Comparison of ENCODE assay signal across 10 cellular contexts in genomic region chr3:57864853-57865252, GRCh38.
DNase-seq lines count a peak whose midpoint lies in the region; ATAC-seq and TF ChIP-seq lines count a peak whose summit lies in the region.
"Had no signal": no experiment of that assay in that cellular context is flagged by ENCODE, and none has a peak within 500 bp of the region (broad histone marks: within the 10 kb centered on the region; RNA-seq: fewer than 3 reads in every experiment).

No MANE protein-coding gene starts in this region.

- TF ChIP-seq CTCF in epithelial cell of esophagus (IDR thresholded peaks at IDR 0.05; ENCODE audit: insufficient read depth, low read depth, low read length, missing control alignments), result peak; percentile 35

- H3K27ac Mint-ChIP-seq in activated naive CD8-positive, alpha-beta T cell treated with anti-CD3 and anti-CD28 coated beads, Interleukin-2, amount 50 U/mL, for 24 hours, result no peak overlapping the region

- no peaks in the 10 kb centered on the region for H3K4me1 Mint-ChIP-seq in activated naive CD8-positive, alpha-beta T cell treated with anti-CD3 and anti-CD28 coated beads, Interleukin-2, amount 50 U/mL, for 24 hours

- ATAC-seq in GM19324 (IDR thresholded peaks at IDR 0.05; ENCODE audit: low FRiP score, unreplicated experiment) (no peak), esophagus mucosa (no peak)
- no peak for ATAC-seq in activated naive CD8-positive, alpha-beta T cell treated with anti-CD3 and anti-CD28 coated beads, Interleukin-2, amount 50 U/mL, for 24 hours

- H3K9me3 Mint-ChIP-seq in activated naive CD8-positive, alpha-beta T cell treated with anti-CD3 and anti-CD28 coated beads, Interleukin-2, amount 50 U/mL, for 24 hours, result no peaks in the 10 kb centered on the region

- peaks cover 32% of the 10 kb centered on the region for H3K36me3 Mint-ChIP-seq in activated naive CD8-positive, alpha-beta T cell treated with anti-CD3 and anti-CD28 coated beads, Interleukin-2, amount 50 U/mL, for 24 hours (ENCODE audit: low read depth)

- DNase-seq in ELR (ENCODE audit: low read depth), result peak; percentile 50
- peak; percentile 14 for DNase-seq in OCI-M1 (lab: John Stamatoyannopoulos, UW)
- peak; percentile 6 for DNase-seq in epithelial cell of esophagus (ENCODE audit: low read depth)
- peak; percentile 9 for DNase-seq in pons (ENCODE audit: low spot score)
- no peak for DNase-seq in activated naive CD8-positive, alpha-beta T cell treated with anti-CD3 and anti-CD28 coated beads, Interleukin-2, amount 50 U/mL, for 24 hours
- DNase-seq in amniotic stem cell (lab: John Stamatoyannopoulos, UW), result no peak
- DNase-seq: hippocampal formation had no signal

- H3K27me3 Mint-ChIP-seq in activated naive CD8-positive, alpha-beta T cell treated with anti-CD3 and anti-CD28 coated beads, Interleukin-2, amount 50 U/mL, for 24 hours, result no peaks in the 10 kb centered on the region

- no peak overlapping the region for H3K4me3 ChIP-seq in epithelial cell of esophagus (ENCODE audit: low read length)
- H3K4me3 ChIP-seq: vagina had no signal

- no peak overlapping the region for H3K4me3 Mint-ChIP-seq in activated naive CD8-positive, alpha-beta T cell treated with anti-CD3 and anti-CD28 coated beads, Interleukin-2, amount 50 U/mL, for 24 hours

Comparison
In these comparisons a context has a peak if more than half of its experiments do, and no peak if none do; other contexts are left out.
1. DNase-seq: peak in ELR (single experiment), OCI-M1 (single experiment), epithelial cell of esophagus (single experiment) and pons (single experiment); none in activated naive CD8-positive, alpha-beta T cell treated with anti-CD3 and anti-CD28 coated beads, Interleukin-2, amount 50 U/mL, for 24 hours (single experiment) and amniotic stem cell (single experiment).